In genomic region chr11:2099523-2100316, GRCh38 we compare ENCODE assay signal across 11 cellular contexts. TPM values are rescaled to one million over a fixed set of nuclear protein-coding genes. Genes with fewer than 3 reads are reported as not detected.
DNase-seq lines count a peak whose midpoint lies in the region; ATAC-seq, FAIRE-seq and TF ChIP-seq lines count a peak whose summit lies in the region.
"Had no signal": no experiment of that assay in that cellular context is flagged by ENCODE, and none has a peak within 500 bp of the region (broad histone marks: within the 10 kb centered on the region; RNA-seq: fewer than 3 reads in every experiment).

No MANE protein-coding gene starts in this region.

- peak; percentile 82 for ATAC-seq in esophagus mucosa
- peak; percentile 70 to 80 (median 76) for ATAC-seq in pancreas
- no peak for ATAC-seq in HG03469 (IDR thresholded peaks at IDR 0.05; ENCODE audit: unreplicated experiment)
- no peak for ATAC-seq in GM21576 (IDR thresholded peaks at IDR 0.05; ENCODE audit: unreplicated experiment)

- H3K9me3 ChIP-seq in pancreas: no peaks in the 10 kb centered on the region

- intact Hi-C loops in pancreas (cut with DNase I): no loop called here

- WGBS in pancreas, 2 donors: 54 to 58% methylated on average over 20 of the region's 20 CpGs

- H3K4me3 ChIP-seq in pancreas: no peak overlapping the region

- no peak for TF ChIP-seq CTCF in pancreas (IDR thresholded peaks at IDR 0.05)

- peak; percentile 90 for DNase-seq in HPDE6-E6E7 (ENCODE audit: extremely low spot score)
- DNase-seq in NCI-H345 treated with DMSO at 0.1 percent for 48 hours (lab: John Stamatoyannopoulos, UW; ENCODE audit: unreplicated experiment): peak; percentile 18
- peak in 5 of 6 donors; percentile 49 to 86 (median 62) for DNase-seq in pancreas
- DNase-seq in T1000 (lab: John Stamatoyannopoulos, UW): no peak
- DNase-seq in stimulated activated CD4-positive, alpha-beta T cell treated with anti-CD3 and anti-CD28 coated beads, Interleukin-1b, Interleukin-23, amount 100 ng/mL, for 48 hours: no peak
- DNase-seq: activated naive CD4-positive, alpha-beta T cell; T-helper 1 cell had no signal

- H3K27ac ChIP-seq in pancreas: no peak overlapping the region

- no peaks in the 10 kb centered on the region for H3K27me3 ChIP-seq in pancreas

- H3K4me1 ChIP-seq in pancreas: no peaks in the 10 kb centered on the region

- no peaks in the 10 kb centered on the region for H3K36me3 ChIP-seq in pancreas

- no peak for FAIRE-seq in pancreas (lab: Jason Lieb, UNC)

RNA-seq across cellular contexts. Expression of gene IGF2, which starts 39.5 kb away (rescaled TPM):
- total RNA-seq in esophagus mucosa: 1.6 TPM
- 10 to 100 TPM in 3 of 6 donors, 1 to 10 TPM in 3; 6.0 to 99.9 (median 12.3) TPM for total RNA-seq in pancreas
- polyA plus RNA-seq in pancreas: 10 to 100 TPM; 25.1 to 26.9 TPM
- total RNA-seq: G401 had no signal

Comparison
In these comparisons a context has a peak if more than half of its experiments do, and no peak if none do; other contexts are left out.
1. DNase-seq: peak in HPDE6-E6E7 (single experiment), NCI-H345 treated with DMSO at 0.1 percent for 48 hours (single experiment) and pancreas (5 of 6); none in T1000 (single experiment) and stimulated activated CD4-positive, alpha-beta T cell treated with anti-CD3 and anti-CD28 coated beads, Interleukin-1b, Interleukin-23, amount 100 ng/mL, for 48 hours (single experiment).
2. ATAC-seq: peak in esophagus mucosa (single experiment) and pancreas (4 of 4); none in HG03469 (single experiment) and GM21576 (single experiment).